Comparison of ENCODE assay signal across 32 cellular contexts in genomic region chr22:19753996-19754700, GRCh38. TPM values are rescaled to one million over a fixed set of nuclear protein-coding genes. Genes with fewer than 3 reads are reported as not detected.
"Had no signal": no experiment of that assay in that cellular context is flagged by ENCODE, and none has a peak within 500 bp of the region (broad histone marks: within the 10 kb centered on the region; RNA-seq: fewer than 3 reads in every experiment).

No MANE protein-coding gene starts in this region.

- H3K36me3 Mint-ChIP-seq: activated naive CD4-positive, alpha-beta T cell treated with anti-CD3 and anti-CD28 coated beads, Interleukin-2, amount 10 ng/mL, durations not matched to agents 7 days and 5 days; activated naive CD8-positive, alpha-beta T cell; brain had no signal

- H3K9ac ChIP-seq: SK-N-SH had no signal

- FAIRE-seq: TTC549 had no signal

- DNase-seq: activated CD4-positive, alpha-beta T cell treated with anti-CD3 and anti-CD28 coated beads for 36 hours; activated CD4-positive, alpha-beta T cell treated with anti-CD3 and anti-CD28 coated beads, Interleukin-2, amount 10 ng/mL, durations not matched to agents 7 days and 5 days; activated CD4-positive, alpha-beta T cell treated with anti-CD3 and anti-CD28 coated beads, Interleukin-2, amount 50 U/mL, for 48 hours; activated CD8-positive, alpha-beta T cell treated with anti-CD3 and anti-CD28 coated beads, Interleukin-2, amount 10 ng/mL, durations not matched to agents 7 days and 5 days; activated effector memory CD4-positive, alpha-beta T cell treated with Interleukin-2 at 50 U/mL for 16 hours; activated naive CD4-positive, alpha-beta T cell treated with anti-CD3 and anti-CD28 coated beads, Interleukin-2, amount 10 ng/mL, durations not matched to agents 7 days and 5 days; activated naive CD8-positive, alpha-beta T cell treated with anti-CD3 and anti-CD28 coated beads, Interleukin-2, amount 50 U/mL, for 24 hours; activated T-cell treated with anti-CD3 and anti-CD28 coated beads for 4 hours; activated T-cell treated with anti-CD3 and anti-CD28 coated beads, Interleukin-2, amount 50 U/mL, for 4 hours; anterior cingulate cortex; Karpas-422; MG63; NCI-H1048; NCI-H1105 treated with DMSO at 0.1 percent for 48 hours; NCI-H1436; NCI-H1694; NCI-H1930; NCI-H2081 treated with DMSO at 0.1 percent for 48 hours; NCI-H226; NCI-H446 treated with DMSO at 0.1 percent for 48 hours; NCI-H524 treated with DMSO at 0.1 percent for 48 hours; SHP77; SK-N-SH had no signal

- H3K27ac Mint-ChIP-seq: activated CD4-positive, alpha-beta T cell treated with anti-CD3 and anti-CD28 coated beads for 36 hours; activated CD4-positive, alpha-beta T cell treated with anti-CD3 and anti-CD28 coated beads, Interleukin-2, amount 10 ng/mL, durations not matched to agents 7 days and 5 days; activated CD8-positive, alpha-beta T cell treated with anti-CD3 and anti-CD28 coated beads, Interleukin-2, amount 10 ng/mL, durations not matched to agents 7 days and 5 days; activated naive CD4-positive, alpha-beta T cell treated with anti-CD3 and anti-CD28 coated beads, Interleukin-2, amount 10 ng/mL, durations not matched to agents 7 days and 5 days; activated naive CD8-positive, alpha-beta T cell; activated naive CD8-positive, alpha-beta T cell treated with anti-CD3 and anti-CD28 coated beads, Interleukin-2, amount 50 U/mL, for 24 hours; T-helper 1 cell treated with Interleukin-12 subunit alpha and Interleukin-12 subunit beta and Interleukin-4 antibody, amounts not matched to agents 30 μg/mL and 1 μg/mL, for 36 hours; T-helper 2 cell treated with Interferon-gamma antibody and Interleukin-4, amounts not matched to agents 5 μg/mL and 100 μg/mL, for 36 hours had no signal

- H3K9me3 Mint-ChIP-seq: activated CD4-positive, alpha-beta T cell treated with anti-CD3 and anti-CD28 coated beads, Interleukin-2, amount 10 ng/mL, durations not matched to agents 7 days and 5 days; activated naive CD4-positive, alpha-beta T cell treated with anti-CD3 and anti-CD28 coated beads, Interleukin-2, amount 10 ng/mL, durations not matched to agents 7 days and 5 days; activated naive CD8-positive, alpha-beta T cell treated with anti-CD3 and anti-CD28 coated beads, Interleukin-2, amount 50 U/mL, for 24 hours; activated T-cell treated with anti-CD3 and anti-CD28 coated beads, Interleukin-2, amount 50 U/mL, for 4 hours; T-helper 1 cell treated with Interleukin-12 subunit alpha and Interleukin-12 subunit beta and Interleukin-4 antibody, amounts not matched to agents 30 μg/mL and 1 μg/mL, for 36 hours; T-helper 2 cell treated with Interferon-gamma antibody and Interleukin-4, amounts not matched to agents 5 μg/mL and 100 μg/mL, for 36 hours had no signal

- H3K27me3 ChIP-seq: MG63 had no signal

- H3K4me3 Mint-ChIP-seq: activated CD4-positive, alpha-beta T cell treated with anti-CD3 and anti-CD28 coated beads for 36 hours; activated CD4-positive, alpha-beta T cell treated with anti-CD3 and anti-CD28 coated beads, Interleukin-2, amount 10 ng/mL, durations not matched to agents 7 days and 5 days; activated CD8-positive, alpha-beta T cell treated with anti-CD3 and anti-CD28 coated beads, Interleukin-2, amount 10 ng/mL, durations not matched to agents 7 days and 5 days; activated naive CD4-positive, alpha-beta T cell treated with anti-CD3 and anti-CD28 coated beads, Interleukin-2, amount 10 ng/mL, durations not matched to agents 7 days and 5 days; activated naive CD8-positive, alpha-beta T cell; activated naive CD8-positive, alpha-beta T cell treated with anti-CD3 and anti-CD28 coated beads, Interleukin-2, amount 50 U/mL, for 24 hours; activated T-cell treated with anti-CD3 and anti-CD28 coated beads, Interleukin-2, amount 50 U/mL, for 4 hours; T-helper 1 cell treated with Interleukin-12 subunit alpha and Interleukin-12 subunit beta and Interleukin-4 antibody, amounts not matched to agents 30 μg/mL and 1 μg/mL, for 36 hours; T-helper 2 cell treated with Interferon-gamma antibody and Interleukin-4, amounts not matched to agents 5 μg/mL and 100 μg/mL, for 36 hours had no signal

- ATAC-seq: activated CD4-positive, alpha-beta T cell treated with anti-CD3 and anti-CD28 coated beads for 36 hours; activated CD8-positive, alpha-beta T cell treated with anti-CD3 and anti-CD28 coated beads, Interleukin-2, amount 10 ng/mL, durations not matched to agents 7 days and 5 days; activated naive CD8-positive, alpha-beta T cell treated with anti-CD3 and anti-CD28 coated beads, Interleukin-2, amount 50 U/mL, for 24 hours; activated T-cell treated with anti-CD3 and anti-CD28 coated beads, Interleukin-2, amount 50 U/mL, for 4 hours; Panc1 had no signal

- H3K4me3 ChIP-seq: MG63, SJSA1 had no signal

- H3K27ac ChIP-seq: SJSA1 had no signal

- H3K9me3 ChIP-seq: MG63, SJSA1, SK-N-SH had no signal

- H3K36me3 ChIP-seq: MG63, SJSA1 had no signal

RNA-seq across cellular contexts. Expression of gene TBX1, which starts 6.4 kb away (rescaled TPM):
- total RNA-seq: activated CD4-positive, alpha-beta T cell treated with anti-CD3 and anti-CD28 coated beads for 36 hours; activated CD4-positive, alpha-beta T cell treated with anti-CD3 and anti-CD28 coated beads, Interleukin-2, amount 10 ng/mL, durations not matched to agents 7 days and 5 days; activated T-cell treated with anti-CD3 and anti-CD28 coated beads, Interleukin-2, amount 50 U/mL, for 4 hours; RPMI7951 had no signal
- polyA plus RNA-seq: SK-N-SH had no signal

RNA-seq across cellular contexts. Expression of gene GP1BB, which starts 30.8 kb away (rescaled TPM):
- total RNA-seq: activated CD4-positive, alpha-beta T cell treated with anti-CD3 and anti-CD28 coated beads for 36 hours; activated CD4-positive, alpha-beta T cell treated with anti-CD3 and anti-CD28 coated beads, Interleukin-2, amount 10 ng/mL, durations not matched to agents 7 days and 5 days; activated CD8-positive, alpha-beta T cell treated with anti-CD3 and anti-CD28 coated beads, Interleukin-2, amount 10 ng/mL, durations not matched to agents 7 days and 5 days; bronchial epithelial cell; RPMI7951 had no signal

RNA-seq across cellular contexts. Expression of gene SEPTIN5, which starts 39.8 kb away (rescaled TPM):
- total RNA-seq: activated CD4-positive, alpha-beta T cell treated with anti-CD3 and anti-CD28 coated beads, Interleukin-2, amount 10 ng/mL, durations not matched to agents 7 days and 5 days had no signal
